Comparison of ENCODE assay signal across 2 cellular contexts in the genomic region with DNA sequence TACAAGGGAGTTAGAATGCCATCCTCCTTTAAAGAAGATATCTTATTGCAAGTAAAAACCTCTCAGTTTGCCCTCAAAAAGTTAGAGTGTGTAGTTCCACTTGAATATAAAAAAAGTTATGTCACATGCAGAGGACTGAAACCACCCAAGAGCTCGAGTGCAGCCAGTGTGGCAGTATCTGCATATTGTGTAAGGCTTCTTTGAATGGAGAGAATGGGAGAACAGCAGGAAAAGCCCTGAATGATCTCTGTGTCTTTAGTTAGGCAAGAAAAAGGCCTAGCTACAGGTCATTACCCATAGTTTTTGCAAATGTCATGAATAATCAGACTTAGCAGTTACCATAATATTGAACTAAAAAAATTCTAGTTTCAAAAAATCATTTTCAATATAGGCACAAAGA.
TF ChIP-seq lines count a peak whose summit lies in the region.

No MANE protein-coding gene starts in this region.

TF ChIP-seq in GM23338, 12 proteins besides CTCF, POLR2A, EP300 and RAD21:
- no peak for TF ChIP-seq EZH2phosphoT487 (IDR thresholded peaks at IDR 0.05; ENCODE audit: unreplicated experiment)
- no peak for TF ChIP-seq ZNF331 (CRISPR knock-in tag; IDR thresholded peaks at IDR 0.05; ENCODE audit: low read depth)
- TF ChIP-seq ZNF114 (CRISPR knock-in tag; IDR thresholded peaks at IDR 0.05): no peak
- TF ChIP-seq, protein P1, sequence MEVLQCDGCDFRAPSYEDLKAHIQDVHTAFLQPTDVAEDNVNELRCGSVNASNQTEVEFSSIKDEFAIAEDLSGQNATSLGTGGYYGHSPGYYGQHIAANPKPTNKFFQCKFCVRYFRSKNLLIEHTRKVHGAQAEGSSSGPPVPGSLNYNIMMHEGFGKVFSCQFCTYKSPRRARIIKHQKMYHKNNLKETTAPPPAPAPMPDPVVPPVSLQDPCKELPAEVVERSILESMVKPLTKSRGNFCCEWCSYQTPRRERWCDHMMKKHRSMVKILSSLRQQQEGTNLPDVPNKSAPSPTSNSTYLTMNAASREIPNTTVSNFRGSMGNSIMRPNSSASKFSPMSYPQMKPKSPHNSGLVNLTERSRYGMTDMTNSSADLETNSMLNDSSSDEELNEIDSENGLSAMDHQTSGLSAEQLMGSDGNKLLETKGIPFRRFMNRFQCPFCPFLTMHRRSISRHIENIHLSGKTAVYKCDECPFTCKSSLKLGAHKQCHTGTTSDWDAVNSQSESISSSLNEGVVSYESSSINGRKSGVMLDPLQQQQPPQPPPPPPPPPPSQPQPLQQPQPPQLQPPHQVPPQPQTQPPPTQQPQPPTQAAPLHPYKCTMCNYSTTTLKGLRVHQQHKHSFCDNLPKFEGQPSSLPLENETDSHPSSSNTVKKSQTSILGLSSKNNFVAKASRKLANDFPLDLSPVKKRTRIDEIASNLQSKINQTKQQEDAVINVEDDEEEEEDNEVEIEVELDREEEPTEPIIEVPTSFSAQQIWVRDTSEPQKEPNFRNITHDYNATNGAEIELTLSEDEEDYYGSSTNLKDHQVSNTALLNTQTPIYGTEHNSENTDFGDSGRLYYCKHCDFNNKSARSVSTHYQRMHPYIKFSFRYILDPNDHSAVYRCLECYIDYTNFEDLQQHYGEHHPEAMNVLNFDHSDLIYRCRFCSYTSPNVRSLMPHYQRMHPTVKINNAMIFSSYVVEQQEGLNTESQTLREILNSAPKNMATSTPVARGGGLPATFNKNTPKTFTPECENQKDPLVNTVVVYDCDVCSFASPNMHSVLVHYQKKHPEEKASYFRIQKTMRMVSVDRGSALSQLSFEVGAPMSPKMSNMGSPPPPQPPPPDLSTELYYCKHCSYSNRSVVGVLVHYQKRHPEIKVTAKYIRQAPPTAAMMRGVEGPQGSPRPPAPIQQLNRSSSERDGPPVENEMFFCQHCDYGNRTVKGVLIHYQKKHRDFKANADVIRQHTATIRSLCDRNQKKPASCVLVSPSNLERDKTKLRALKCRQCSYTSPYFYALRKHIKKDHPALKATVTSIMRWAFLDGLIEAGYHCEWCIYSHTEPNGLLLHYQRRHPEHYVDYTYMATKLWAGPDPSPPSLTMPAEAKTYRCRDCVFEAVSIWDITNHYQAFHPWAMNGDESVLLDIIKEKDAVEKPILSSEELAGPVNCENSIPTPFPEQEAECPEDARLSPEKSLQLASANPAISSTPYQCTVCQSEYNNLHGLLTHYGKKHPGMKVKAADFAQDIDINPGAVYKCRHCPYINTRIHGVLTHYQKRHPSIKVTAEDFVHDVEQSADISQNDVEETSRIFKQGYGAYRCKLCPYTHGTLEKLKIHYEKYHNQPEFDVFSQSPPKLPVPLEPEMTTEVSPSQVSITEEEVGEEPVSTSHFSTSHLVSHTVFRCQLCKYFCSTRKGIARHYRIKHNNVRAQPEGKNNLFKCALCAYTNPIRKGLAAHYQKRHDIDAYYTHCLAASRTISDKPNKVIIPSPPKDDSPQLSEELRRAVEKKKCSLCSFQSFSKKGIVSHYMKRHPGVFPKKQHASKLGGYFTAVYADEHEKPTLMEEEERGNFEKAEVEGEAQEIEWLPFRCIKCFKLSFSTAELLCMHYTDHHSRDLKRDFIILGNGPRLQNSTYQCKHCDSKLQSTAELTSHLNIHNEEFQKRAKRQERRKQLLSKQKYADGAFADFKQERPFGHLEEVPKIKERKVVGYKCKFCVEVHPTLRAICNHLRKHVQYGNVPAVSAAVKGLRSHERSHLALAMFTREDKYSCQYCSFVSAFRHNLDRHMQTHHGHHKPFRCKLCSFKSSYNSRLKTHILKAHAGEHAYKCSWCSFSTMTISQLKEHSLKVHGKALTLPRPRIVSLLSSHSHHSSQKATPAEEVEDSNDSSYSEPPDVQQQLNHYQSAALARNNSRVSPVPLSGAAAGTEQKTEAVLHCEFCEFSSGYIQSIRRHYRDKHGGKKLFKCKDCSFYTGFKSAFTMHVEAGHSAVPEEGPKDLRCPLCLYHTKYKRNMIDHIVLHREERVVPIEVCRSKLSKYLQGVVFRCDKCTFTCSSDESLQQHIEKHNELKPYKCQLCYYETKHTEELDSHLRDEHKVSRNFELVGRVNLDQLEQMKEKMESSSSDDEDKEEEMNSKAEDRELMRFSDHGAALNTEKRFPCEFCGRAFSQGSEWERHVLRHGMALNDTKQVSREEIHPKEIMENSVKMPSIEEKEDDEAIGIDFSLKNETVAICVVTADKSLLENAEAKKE (CRISPR knock-in tag; IDR thresholded peaks at IDR 0.05): no peak
- no peak for TF ChIP-seq POLR2AphosphoS5 (IDR thresholded peaks at IDR 0.05; ENCODE audit: low read depth)
- TF ChIP-seq JUNB (IDR thresholded peaks at IDR 0.05; ENCODE audit: unreplicated experiment): no peak
- TF ChIP-seq, protein P2, sequence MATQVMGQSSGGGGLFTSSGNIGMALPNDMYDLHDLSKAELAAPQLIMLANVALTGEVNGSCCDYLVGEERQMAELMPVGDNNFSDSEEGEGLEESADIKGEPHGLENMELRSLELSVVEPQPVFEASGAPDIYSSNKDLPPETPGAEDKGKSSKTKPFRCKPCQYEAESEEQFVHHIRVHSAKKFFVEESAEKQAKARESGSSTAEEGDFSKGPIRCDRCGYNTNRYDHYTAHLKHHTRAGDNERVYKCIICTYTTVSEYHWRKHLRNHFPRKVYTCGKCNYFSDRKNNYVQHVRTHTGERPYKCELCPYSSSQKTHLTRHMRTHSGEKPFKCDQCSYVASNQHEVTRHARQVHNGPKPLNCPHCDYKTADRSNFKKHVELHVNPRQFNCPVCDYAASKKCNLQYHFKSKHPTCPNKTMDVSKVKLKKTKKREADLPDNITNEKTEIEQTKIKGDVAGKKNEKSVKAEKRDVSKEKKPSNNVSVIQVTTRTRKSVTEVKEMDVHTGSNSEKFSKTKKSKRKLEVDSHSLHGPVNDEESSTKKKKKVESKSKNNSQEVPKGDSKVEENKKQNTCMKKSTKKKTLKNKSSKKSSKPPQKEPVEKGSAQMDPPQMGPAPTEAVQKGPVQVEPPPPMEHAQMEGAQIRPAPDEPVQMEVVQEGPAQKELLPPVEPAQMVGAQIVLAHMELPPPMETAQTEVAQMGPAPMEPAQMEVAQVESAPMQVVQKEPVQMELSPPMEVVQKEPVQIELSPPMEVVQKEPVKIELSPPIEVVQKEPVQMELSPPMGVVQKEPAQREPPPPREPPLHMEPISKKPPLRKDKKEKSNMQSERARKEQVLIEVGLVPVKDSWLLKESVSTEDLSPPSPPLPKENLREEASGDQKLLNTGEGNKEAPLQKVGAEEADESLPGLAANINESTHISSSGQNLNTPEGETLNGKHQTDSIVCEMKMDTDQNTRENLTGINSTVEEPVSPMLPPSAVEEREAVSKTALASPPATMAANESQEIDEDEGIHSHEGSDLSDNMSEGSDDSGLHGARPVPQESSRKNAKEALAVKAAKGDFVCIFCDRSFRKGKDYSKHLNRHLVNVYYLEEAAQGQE (IDR thresholded peaks at IDR 0.05; ENCODE audit: unreplicated experiment): no peak
- no peak for TF ChIP-seq CREB1 (CRISPR knock-in tag; IDR thresholded peaks at IDR 0.05; ENCODE audit: low read depth)

TF ChIP-seq in H1, 55 proteins besides CTCF, POLR2A, EP300 and RAD21:
- TF ChIP-seq, protein P3, sequence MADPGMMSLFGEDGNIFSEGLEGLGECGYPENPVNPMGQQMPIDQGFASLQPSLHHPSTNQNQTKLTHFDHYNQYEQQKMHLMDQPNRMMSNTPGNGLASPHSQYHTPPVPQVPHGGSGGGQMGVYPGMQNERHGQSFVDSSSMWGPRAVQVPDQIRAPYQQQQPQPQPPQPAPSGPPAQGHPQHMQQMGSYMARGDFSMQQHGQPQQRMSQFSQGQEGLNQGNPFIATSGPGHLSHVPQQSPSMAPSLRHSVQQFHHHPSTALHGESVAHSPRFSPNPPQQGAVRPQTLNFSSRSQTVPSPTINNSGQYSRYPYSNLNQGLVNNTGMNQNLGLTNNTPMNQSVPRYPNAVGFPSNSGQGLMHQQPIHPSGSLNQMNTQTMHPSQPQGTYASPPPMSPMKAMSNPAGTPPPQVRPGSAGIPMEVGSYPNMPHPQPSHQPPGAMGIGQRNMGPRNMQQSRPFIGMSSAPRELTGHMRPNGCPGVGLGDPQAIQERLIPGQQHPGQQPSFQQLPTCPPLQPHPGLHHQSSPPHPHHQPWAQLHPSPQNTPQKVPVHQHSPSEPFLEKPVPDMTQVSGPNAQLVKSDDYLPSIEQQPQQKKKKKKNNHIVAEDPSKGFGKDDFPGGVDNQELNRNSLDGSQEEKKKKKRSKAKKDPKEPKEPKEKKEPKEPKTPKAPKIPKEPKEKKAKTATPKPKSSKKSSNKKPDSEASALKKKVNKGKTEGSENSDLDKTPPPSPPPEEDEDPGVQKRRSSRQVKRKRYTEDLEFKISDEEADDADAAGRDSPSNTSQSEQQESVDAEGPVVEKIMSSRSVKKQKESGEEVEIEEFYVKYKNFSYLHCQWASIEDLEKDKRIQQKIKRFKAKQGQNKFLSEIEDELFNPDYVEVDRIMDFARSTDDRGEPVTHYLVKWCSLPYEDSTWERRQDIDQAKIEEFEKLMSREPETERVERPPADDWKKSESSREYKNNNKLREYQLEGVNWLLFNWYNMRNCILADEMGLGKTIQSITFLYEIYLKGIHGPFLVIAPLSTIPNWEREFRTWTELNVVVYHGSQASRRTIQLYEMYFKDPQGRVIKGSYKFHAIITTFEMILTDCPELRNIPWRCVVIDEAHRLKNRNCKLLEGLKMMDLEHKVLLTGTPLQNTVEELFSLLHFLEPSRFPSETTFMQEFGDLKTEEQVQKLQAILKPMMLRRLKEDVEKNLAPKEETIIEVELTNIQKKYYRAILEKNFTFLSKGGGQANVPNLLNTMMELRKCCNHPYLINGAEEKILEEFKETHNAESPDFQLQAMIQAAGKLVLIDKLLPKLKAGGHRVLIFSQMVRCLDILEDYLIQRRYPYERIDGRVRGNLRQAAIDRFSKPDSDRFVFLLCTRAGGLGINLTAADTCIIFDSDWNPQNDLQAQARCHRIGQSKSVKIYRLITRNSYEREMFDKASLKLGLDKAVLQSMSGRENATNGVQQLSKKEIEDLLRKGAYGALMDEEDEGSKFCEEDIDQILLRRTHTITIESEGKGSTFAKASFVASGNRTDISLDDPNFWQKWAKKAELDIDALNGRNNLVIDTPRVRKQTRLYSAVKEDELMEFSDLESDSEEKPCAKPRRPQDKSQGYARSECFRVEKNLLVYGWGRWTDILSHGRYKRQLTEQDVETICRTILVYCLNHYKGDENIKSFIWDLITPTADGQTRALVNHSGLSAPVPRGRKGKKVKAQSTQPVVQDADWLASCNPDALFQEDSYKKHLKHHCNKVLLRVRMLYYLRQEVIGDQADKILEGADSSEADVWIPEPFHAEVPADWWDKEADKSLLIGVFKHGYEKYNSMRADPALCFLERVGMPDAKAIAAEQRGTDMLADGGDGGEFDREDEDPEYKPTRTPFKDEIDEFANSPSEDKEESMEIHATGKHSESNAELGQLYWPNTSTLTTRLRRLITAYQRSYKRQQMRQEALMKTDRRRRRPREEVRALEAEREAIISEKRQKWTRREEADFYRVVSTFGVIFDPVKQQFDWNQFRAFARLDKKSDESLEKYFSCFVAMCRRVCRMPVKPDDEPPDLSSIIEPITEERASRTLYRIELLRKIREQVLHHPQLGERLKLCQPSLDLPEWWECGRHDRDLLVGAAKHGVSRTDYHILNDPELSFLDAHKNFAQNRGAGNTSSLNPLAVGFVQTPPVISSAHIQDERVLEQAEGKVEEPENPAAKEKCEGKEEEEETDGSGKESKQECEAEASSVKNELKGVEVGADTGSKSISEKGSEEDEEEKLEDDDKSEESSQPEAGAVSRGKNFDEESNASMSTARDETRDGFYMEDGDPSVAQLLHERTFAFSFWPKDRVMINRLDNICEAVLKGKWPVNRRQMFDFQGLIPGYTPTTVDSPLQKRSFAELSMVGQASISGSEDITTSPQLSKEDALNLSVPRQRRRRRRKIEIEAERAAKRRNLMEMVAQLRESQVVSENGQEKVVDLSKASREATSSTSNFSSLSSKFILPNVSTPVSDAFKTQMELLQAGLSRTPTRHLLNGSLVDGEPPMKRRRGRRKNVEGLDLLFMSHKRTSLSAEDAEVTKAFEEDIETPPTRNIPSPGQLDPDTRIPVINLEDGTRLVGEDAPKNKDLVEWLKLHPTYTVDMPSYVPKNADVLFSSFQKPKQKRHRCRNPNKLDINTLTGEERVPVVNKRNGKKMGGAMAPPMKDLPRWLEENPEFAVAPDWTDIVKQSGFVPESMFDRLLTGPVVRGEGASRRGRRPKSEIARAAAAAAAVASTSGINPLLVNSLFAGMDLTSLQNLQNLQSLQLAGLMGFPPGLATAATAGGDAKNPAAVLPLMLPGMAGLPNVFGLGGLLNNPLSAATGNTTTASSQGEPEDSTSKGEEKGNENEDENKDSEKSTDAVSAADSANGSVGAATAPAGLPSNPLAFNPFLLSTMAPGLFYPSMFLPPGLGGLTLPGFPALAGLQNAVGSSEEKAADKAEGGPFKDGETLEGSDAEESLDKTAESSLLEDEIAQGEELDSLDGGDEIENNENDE (IDR thresholded peaks at IDR 0.05; ENCODE audit: insufficient replicate concordance, low read length): peak; percentile 35
- peak; percentile 67 for TF ChIP-seq CEBPB (IDR thresholded peaks at IDR 0.05; ENCODE audit: low read depth, low read length)
- no peak for TF ChIP-seq HDAC6 (IDR thresholded peaks at IDR 0.05; ENCODE audit: low read depth, low read length)
